1 cellular context compared by ENCODE assay signal in the genomic region with DNA sequence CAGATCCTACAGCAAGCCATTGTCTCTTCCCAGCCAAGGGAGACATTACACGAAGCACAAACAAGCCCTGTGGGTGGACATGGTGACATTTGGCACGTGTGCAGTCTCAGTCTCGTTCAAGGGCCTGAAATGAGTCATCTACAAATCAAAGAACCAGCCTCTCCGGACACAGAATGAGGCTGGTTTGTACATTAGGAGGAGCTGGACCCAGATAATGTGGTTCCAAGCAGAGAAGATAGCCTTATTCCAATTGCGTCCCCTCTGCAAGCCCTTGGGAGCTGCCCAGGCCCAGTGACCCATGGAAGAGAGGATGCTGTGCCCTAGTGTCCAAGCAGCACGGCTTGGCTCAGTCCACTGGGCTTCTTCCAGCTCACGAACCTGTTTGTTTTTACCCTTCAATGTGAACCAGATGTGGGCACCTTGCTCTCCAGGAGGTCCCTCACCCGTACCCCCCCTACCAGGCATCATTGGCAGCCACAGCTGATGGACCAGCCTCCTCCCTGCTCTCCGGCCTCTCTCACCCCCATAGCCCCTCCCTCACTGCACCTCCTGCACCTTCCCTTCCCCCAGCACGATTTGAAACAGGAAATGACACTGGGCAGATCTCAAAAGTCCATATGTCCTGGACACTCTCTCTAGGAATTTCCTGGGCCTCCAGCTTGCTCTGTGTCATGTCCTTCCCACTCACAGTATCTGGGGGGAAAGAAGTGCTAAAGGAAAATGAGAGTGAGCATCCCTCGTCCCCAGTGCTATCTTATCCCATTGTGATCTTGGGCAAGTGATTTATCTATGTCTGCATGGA.
TF ChIP-seq lines count a peak whose summit lies in the region.

No MANE protein-coding gene starts in this region.

TF ChIP-seq in GM12878, 131 proteins besides CTCF, POLR2A, EP300 and RAD21 (continues in another document):
- TF ChIP-seq EZH2 (IDR thresholded peaks at IDR 0.05; ENCODE audit: borderline replicate concordance, control insufficient read depth, low read depth, low read length): no peak
- TF ChIP-seq EGR1 (IDR thresholded peaks at IDR 0.05; ENCODE audit: borderline replicate concordance in 1 of 2, low read depth in 2 of 2, low read length in 2 of 2): no peak
- TF ChIP-seq, protein P1, sequence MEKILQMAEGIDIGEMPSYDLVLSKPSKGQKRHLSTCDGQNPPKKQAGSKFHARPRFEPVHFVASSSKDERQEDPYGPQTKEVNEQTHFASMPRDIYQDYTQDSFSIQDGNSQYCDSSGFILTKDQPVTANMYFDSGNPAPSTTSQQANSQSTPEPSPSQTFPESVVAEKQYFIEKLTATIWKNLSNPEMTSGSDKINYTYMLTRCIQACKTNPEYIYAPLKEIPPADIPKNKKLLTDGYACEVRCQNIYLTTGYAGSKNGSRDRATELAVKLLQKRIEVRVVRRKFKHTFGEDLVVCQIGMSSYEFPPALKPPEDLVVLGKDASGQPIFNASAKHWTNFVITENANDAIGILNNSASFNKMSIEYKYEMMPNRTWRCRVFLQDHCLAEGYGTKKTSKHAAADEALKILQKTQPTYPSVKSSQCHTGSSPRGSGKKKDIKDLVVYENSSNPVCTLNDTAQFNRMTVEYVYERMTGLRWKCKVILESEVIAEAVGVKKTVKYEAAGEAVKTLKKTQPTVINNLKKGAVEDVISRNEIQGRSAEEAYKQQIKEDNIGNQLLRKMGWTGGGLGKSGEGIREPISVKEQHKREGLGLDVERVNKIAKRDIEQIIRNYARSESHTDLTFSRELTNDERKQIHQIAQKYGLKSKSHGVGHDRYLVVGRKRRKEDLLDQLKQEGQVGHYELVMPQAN (conservative IDR thresholded peaks at IDR 0.05): no peak
- TF ChIP-seq LARP7 (IDR thresholded peaks at IDR 0.05): no peak
- no peak for TF ChIP-seq FOXM1 (IDR thresholded peaks at IDR 0.05; ENCODE audit: low read depth, low read length)
- TF ChIP-seq, protein P2, sequence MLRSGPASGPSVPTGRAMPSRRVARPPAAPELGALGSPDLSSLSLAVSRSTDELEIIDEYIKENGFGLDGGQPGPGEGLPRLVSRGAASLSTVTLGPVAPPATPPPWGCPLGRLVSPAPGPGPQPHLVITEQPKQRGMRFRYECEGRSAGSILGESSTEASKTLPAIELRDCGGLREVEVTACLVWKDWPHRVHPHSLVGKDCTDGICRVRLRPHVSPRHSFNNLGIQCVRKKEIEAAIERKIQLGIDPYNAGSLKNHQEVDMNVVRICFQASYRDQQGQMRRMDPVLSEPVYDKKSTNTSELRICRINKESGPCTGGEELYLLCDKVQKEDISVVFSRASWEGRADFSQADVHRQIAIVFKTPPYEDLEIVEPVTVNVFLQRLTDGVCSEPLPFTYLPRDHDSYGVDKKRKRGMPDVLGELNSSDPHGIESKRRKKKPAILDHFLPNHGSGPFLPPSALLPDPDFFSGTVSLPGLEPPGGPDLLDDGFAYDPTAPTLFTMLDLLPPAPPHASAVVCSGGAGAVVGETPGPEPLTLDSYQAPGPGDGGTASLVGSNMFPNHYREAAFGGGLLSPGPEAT (IDR thresholded peaks at IDR 0.05; ENCODE audit: low read depth): no peak
- TF ChIP-seq IRF4 (IDR thresholded peaks at IDR 0.05; ENCODE audit: low read depth, low read length): 0 out of 2 replicates have a peak, but pooled peaks have one; percentile 65
- TF ChIP-seq, protein P3, sequence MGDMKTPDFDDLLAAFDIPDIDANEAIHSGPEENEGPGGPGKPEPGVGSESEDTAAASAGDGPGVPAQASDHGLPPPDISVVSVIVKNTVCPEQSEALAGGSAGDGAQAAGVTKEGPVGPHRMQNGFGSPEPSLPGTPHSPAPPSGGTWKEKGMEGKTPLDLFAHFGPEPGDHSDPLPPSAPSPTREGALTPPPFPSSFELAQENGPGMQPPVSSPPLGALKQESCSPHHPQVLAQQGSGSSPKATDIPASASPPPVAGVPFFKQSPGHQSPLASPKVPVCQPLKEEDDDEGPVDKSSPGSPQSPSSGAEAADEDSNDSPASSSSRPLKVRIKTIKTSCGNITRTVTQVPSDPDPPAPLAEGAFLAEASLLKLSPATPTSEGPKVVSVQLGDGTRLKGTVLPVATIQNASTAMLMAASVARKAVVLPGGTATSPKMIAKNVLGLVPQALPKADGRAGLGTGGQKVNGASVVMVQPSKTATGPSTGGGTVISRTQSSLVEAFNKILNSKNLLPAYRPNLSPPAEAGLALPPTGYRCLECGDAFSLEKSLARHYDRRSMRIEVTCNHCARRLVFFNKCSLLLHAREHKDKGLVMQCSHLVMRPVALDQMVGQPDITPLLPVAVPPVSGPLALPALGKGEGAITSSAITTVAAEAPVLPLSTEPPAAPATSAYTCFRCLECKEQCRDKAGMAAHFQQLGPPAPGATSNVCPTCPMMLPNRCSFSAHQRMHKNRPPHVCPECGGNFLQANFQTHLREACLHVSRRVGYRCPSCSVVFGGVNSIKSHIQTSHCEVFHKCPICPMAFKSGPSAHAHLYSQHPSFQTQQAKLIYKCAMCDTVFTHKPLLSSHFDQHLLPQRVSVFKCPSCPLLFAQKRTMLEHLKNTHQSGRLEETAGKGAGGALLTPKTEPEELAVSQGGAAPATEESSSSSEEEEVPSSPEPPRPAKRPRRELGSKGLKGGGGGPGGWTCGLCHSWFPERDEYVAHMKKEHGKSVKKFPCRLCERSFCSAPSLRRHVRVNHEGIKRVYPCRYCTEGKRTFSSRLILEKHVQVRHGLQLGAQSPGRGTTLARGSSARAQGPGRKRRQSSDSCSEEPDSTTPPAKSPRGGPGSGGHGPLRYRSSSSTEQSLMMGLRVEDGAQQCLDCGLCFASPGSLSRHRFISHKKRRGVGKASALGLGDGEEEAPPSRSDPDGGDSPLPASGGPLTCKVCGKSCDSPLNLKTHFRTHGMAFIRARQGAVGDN (IDR thresholded peaks at IDR 0.05): peak; percentile 47; the same call in 1 of the 2 replicates
- TF ChIP-seq SMARCA5 (IDR thresholded peaks at IDR 0.05): no peak
- TF ChIP-seq JUNB (IDR thresholded peaks at IDR 0.05): peak; percentile 61; the same call in 1 of the 2 replicates
- no peak for TF ChIP-seq NRF1 (conservative IDR thresholded peaks at IDR 0.05; ENCODE audit: low read depth, low read length)
- TF ChIP-seq TCF7 (IDR thresholded peaks at IDR 0.05; ENCODE audit: borderline replicate concordance): no peak
- no peak for TF ChIP-seq KLF5 (IDR thresholded peaks at IDR 0.05; ENCODE audit: partially characterized antibody)
- TF ChIP-seq, protein P4, sequence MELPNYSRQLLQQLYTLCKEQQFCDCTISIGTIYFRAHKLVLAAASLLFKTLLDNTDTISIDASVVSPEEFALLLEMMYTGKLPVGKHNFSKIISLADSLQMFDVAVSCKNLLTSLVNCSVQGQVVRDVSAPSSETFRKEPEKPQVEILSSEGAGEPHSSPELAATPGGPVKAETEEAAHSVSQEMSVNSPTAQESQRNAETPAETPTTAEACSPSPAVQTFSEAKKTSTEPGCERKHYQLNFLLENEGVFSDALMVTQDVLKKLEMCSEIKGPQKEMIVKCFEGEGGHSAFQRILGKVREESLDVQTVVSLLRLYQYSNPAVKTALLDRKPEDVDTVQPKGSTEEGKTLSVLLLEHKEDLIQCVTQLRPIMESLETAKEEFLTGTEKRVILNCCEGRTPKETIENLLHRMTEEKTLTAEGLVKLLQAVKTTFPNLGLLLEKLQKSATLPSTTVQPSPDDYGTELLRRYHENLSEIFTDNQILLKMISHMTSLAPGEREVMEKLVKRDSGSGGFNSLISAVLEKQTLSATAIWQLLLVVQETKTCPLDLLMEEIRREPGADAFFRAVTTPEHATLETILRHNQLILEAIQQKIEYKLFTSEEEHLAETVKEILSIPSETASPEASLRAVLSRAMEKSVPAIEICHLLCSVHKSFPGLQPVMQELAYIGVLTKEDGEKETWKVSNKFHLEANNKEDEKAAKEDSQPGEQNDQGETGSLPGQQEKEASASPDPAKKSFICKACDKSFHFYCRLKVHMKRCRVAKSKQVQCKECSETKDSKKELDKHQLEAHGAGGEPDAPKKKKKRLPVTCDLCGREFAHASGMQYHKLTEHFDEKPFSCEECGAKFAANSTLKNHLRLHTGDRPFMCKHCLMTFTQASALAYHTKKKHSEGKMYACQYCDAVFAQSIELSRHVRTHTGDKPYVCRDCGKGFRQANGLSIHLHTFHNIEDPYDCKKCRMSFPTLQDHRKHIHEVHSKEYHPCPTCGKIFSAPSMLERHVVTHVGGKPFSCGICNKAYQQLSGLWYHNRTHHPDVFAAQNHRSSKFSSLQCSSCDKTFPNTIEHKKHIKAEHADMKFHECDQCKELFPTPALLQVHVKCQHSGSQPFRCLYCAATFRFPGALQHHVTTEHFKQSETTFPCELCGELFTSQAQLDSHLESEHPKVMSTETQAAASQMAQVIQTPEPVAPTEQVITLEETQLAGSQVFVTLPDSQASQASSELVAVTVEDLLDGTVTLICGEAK (IDR thresholded peaks at IDR 0.05; ENCODE audit: borderline replicate concordance): no peak
- TF ChIP-seq, protein P5, sequence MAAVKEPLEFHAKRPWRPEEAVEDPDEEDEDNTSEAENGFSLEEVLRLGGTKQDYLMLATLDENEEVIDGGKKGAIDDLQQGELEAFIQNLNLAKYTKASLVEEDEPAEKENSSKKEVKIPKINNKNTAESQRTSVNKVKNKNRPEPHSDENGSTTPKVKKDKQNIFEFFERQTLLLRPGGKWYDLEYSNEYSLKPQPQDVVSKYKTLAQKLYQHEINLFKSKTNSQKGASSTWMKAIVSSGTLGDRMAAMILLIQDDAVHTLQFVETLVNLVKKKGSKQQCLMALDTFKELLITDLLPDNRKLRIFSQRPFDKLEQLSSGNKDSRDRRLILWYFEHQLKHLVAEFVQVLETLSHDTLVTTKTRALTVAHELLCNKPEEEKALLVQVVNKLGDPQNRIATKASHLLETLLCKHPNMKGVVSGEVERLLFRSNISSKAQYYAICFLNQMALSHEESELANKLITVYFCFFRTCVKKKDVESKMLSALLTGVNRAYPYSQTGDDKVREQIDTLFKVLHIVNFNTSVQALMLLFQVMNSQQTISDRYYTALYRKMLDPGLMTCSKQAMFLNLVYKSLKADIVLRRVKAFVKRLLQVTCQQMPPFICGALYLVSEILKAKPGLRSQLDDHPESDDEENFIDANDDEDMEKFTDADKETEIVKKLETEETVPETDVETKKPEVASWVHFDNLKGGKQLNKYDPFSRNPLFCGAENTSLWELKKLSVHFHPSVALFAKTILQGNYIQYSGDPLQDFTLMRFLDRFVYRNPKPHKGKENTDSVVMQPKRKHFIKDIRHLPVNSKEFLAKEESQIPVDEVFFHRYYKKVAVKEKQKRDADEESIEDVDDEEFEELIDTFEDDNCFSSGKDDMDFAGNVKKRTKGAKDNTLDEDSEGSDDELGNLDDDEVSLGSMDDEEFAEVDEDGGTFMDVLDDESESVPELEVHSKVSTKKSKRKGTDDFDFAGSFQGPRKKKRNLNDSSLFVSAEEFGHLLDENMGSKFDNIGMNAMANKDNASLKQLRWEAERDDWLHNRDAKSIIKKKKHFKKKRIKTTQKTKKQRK (IDR thresholded peaks at IDR 0.05; ENCODE audit: low read depth, low read length): no peak
- TF ChIP-seq, protein P6, sequence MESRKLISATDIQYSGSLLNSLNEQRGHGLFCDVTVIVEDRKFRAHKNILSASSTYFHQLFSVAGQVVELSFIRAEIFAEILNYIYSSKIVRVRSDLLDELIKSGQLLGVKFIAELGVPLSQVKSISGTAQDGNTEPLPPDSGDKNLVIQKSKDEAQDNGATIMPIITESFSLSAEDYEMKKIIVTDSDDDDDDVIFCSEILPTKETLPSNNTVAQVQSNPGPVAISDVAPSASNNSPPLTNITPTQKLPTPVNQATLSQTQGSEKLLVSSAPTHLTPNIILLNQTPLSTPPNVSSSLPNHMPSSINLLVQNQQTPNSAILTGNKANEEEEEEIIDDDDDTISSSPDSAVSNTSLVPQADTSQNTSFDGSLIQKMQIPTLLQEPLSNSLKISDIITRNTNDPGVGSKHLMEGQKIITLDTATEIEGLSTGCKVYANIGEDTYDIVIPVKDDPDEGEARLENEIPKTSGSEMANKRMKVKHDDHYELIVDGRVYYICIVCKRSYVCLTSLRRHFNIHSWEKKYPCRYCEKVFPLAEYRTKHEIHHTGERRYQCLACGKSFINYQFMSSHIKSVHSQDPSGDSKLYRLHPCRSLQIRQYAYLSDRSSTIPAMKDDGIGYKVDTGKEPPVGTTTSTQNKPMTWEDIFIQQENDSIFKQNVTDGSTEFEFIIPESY (IDR thresholded peaks at IDR 0.05): no peak
- TF ChIP-seq, protein P7, sequence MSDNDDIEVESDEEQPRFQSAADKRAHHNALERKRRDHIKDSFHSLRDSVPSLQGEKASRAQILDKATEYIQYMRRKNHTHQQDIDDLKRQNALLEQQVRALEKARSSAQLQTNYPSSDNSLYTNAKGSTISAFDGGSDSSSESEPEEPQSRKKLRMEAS (IDR thresholded peaks at IDR 0.05; ENCODE audit: low read depth, low read length): no peak
- no peak for TF ChIP-seq RAD51 (IDR thresholded peaks at IDR 0.05)
- no peak for TF ChIP-seq TAF1 (IDR thresholded peaks at IDR 0.05; ENCODE audit: borderline replicate concordance, low read depth, low read length)
- TF ChIP-seq SRF (IDR thresholded peaks at IDR 0.05; ENCODE audit: low read depth in 2 of 2, low read length in 2 of 2): no peak
- no peak for TF ChIP-seq YBX1 (IDR thresholded peaks at IDR 0.05)
- TF ChIP-seq, protein P8, sequence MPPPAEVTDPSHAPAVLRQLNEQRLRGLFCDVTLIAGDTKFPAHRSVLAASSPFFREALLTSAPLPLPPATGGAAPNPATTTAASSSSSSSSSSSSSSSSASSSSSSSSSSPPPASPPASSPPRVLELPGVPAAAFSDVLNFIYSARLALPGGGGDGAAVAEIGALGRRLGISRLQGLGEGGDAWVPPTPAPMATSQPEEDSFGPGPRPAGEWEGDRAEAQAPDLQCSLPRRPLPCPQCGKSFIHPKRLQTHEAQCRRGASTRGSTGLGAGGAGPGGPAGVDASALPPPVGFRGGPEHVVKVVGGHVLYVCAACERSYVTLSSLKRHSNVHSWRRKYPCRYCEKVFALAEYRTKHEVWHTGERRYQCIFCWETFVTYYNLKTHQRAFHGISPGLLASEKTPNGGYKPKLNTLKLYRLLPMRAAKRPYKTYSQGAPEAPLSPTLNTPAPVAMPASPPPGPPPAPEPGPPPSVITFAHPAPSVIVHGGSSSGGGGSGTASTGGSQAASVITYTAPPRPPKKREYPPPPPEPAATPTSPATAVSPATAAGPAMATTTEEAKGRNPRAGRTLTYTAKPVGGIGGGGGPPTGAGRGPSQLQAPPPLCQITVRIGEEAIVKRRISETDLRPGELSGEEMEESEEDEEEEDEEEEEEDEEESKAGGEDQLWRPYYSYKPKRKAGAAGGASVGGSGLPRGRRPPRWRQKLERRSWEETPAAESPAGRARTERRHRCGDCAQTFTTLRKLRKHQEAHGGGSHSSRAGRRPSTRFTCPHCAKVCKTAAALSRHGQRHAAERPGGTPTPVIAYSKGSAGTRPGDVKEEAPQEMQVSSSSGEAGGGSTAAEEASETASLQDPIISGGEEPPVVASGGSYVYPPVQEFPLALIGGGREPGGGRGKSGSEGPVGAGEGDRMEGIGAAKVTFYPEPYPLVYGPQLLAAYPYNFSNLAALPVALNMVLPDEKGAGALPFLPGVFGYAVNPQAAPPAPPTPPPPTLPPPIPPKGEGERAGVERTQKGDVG (CRISPR knock-in tag; IDR thresholded peaks at IDR 0.05): no peak
- no peak for TF ChIP-seq STAT1 (conservative IDR thresholded peaks at IDR 0.05)
- TF ChIP-seq BHLHE40 (IDR thresholded peaks at IDR 0.05; ENCODE audit: borderline replicate concordance in 1 of 2, low read depth in 2 of 2, low read length in 1 of 2): peak; percentile 88 to 91
- no peak for TF ChIP-seq CHD1 (IDR thresholded peaks at IDR 0.05; ENCODE audit: low read depth, low read length)
- TF ChIP-seq CBX3 (IDR thresholded peaks at IDR 0.05; ENCODE audit: borderline replicate concordance, low read depth): no peak
- no peak for TF ChIP-seq NR2F1 (conservative IDR thresholded peaks at IDR 0.05)
- no peak for TF ChIP-seq SMC3 (IDR thresholded peaks at IDR 0.05; ENCODE audit: borderline replicate concordance, low read length)
